ENCODE assay signal across 1 cellular context in genomic region chr16:50204426-50205108, GRCh38.
TF ChIP-seq lines count a peak whose summit lies in the region.

No MANE protein-coding gene starts in this region.

TF ChIP-seq in IMR-90, 13 proteins besides CTCF, POLR2A, EP300 and RAD21 (continued from another document):
- no peak for TF ChIP-seq RFX5 (IDR thresholded peaks at IDR 0.05; ENCODE audit: low read depth, low read length)
- TF ChIP-seq MAFK (IDR thresholded peaks at IDR 0.05; ENCODE audit: low read depth, low read length) = no peak
- TF ChIP-seq CHD1 (IDR thresholded peaks at IDR 0.05; ENCODE audit: low read depth, low read length) = no peak
- no peak for TF ChIP-seq MAZ (IDR thresholded peaks at IDR 0.05; ENCODE audit: borderline replicate concordance, low read depth, low read length)
- TF ChIP-seq NFE2L2 (IDR thresholded peaks at IDR 0.05; ENCODE audit: low read depth, low read length) = no peak
TF ChIP-seq in IMR-90: peak in this region for 0.
